ENCODE assay signal across 27 cellular contexts in the genomic region with DNA sequence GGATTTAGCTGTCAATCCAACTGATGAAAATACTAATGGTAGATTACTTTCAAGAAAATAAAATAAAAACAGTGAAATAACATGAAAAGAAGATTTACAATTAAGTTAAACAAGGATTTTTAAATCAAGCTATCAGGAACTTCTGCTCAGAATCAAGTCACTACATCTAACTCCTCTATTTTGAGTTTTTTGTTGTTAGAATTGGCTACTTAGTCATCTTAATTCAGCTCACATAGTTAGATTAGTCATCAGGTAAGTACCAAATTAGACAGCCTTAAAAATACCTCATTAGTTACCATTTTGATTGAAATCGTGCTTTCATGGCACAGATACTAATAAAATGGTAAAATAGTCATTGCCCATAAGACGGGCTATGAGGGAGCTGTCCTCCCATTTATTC. TPM values are rescaled to one million over a fixed set of nuclear protein-coding genes. Genes with fewer than 3 reads are reported as not detected.
"Had no signal": no experiment of that assay in that cellular context is flagged by ENCODE, and none has a peak within 500 bp of the region (broad histone marks: within the 10 kb centered on the region; RNA-seq: fewer than 3 reads in every experiment).

No MANE protein-coding gene starts in this region.

- H3K27me3 ChIP-seq: colonic mucosa, neutrophil, ovary, thyroid gland, upper lobe of right lung had no signal

- H3K27ac Mint-ChIP-seq: activated CD4-positive, alpha-beta T cell treated with anti-CD3 and anti-CD28 coated beads for 36 hours; activated naive CD4-positive, alpha-beta T cell treated with anti-CD3 and anti-CD28 coated beads, Interleukin-2, amount 50 U/mL, for 72 hours; activated T-cell treated with anti-CD3 and anti-CD28 coated beads, Interleukin-2, amount 50 U/mL, for 24 hours; activated T-helper 17 cell treated with anti-CD3 and anti-CD28 coated beads, Interleukin-2, amount 50 U/mL, for 72 hours; endodermal cell; stimulated activated naive CD8-positive, alpha-beta T cell treated with anti-CD3 and anti-CD28 coated beads, Interleukin-15, Interleukin-2, amounts not matched to agents 100 ng/mL and 50 ng/mL, for 24 hours had no signal

- H3K4me3 Mint-ChIP-seq: activated CD4-positive, alpha-beta T cell treated with anti-CD3 and anti-CD28 coated beads for 36 hours; activated T-cell treated with anti-CD3 and anti-CD28 coated beads, Interleukin-2, amount 50 U/mL, for 24 hours; activated T-helper 17 cell treated with anti-CD3 and anti-CD28 coated beads, Interleukin-2, amount 50 U/mL, for 72 hours; endodermal cell; nephron; stimulated activated naive CD8-positive, alpha-beta T cell treated with anti-CD3 and anti-CD28 coated beads, Interleukin-15, Interleukin-2, amounts not matched to agents 100 ng/mL and 50 ng/mL, for 24 hours had no signal

- DNase-seq: activated CD4-positive, alpha-beta T cell treated with anti-CD3 and anti-CD28 coated beads for 36 hours; activated CD4-positive, alpha-beta T cell treated with anti-CD3 and anti-CD28 coated beads, Interleukin-2, amount 50 U/mL, for 4 hours; activated CD8-positive, alpha-beta memory T cell treated with anti-CD3 and anti-CD28 coated beads for 24 hours; activated CD8-positive, alpha-beta memory T cell treated with anti-CD3 and anti-CD28 coated beads, Interleukin-2, amount 50 U/mL, for 4 hours; activated T-cell treated with anti-CD3 and anti-CD28 coated beads, Interleukin-2, amount 50 U/mL, for 24 hours; aorta; colonic mucosa; endodermal cell; foreskin melanocyte; kidney; ovary; right cardiac atrium; stimulated activated CD4-positive, alpha-beta T cell treated with anti-CD3 and anti-CD28 coated beads, Interleukin-12 subunit alpha, Interleukin-12 subunit beta, amount 100 ng/mL, for 4 hours; stimulated activated CD4-positive, alpha-beta T cell treated with anti-CD3 and anti-CD28 coated beads, Interleukin-4, amount 100 ng/mL, for 4 hours; substantia nigra; T-helper 1 cell; thyroid gland; upper lobe of right lung had no signal

- H3K9me3 Mint-ChIP-seq: activated T-cell treated with anti-CD3 and anti-CD28 coated beads, Interleukin-2, amount 50 U/mL, for 24 hours; activated T-helper 17 cell treated with anti-CD3 and anti-CD28 coated beads, Interleukin-2, amount 50 U/mL, for 72 hours had no signal

- H3K9me3 ChIP-seq: colonic mucosa, neutrophil, ovary, prostate gland, thyroid gland had no signal

- H3K4me1 ChIP-seq: colonic mucosa, prostate gland, thyroid gland, upper lobe of right lung had no signal

- ATAC-seq: activated CD4-positive, alpha-beta T cell treated with anti-CD3 and anti-CD28 coated beads for 36 hours; activated naive CD4-positive, alpha-beta T cell treated with anti-CD3 and anti-CD28 coated beads, Interleukin-2, amount 50 U/mL, for 72 hours; activated T-helper 17 cell treated with anti-CD3 and anti-CD28 coated beads, Interleukin-2, amount 50 U/mL, for 72 hours; right cardiac atrium; upper lobe of right lung had no signal

- H3K36me3 ChIP-seq: colonic mucosa, neutrophil, ovary, prostate gland, thyroid gland, upper lobe of right lung had no signal

- H3K4me1 Mint-ChIP-seq: activated CD4-positive, alpha-beta T cell treated with anti-CD3 and anti-CD28 coated beads for 36 hours; activated T-helper 17 cell treated with anti-CD3 and anti-CD28 coated beads, Interleukin-2, amount 50 U/mL, for 72 hours; endodermal cell had no signal

- H3K27ac ChIP-seq: colonic mucosa, neutrophil, ovary, prostate gland, thyroid gland, upper lobe of right lung had no signal

- H3K4me3 ChIP-seq: colonic mucosa, lung, ovary, prostate gland, thyroid gland, upper lobe of right lung had no signal

RNA-seq across cellular contexts. Expression of gene BTG4, which starts 35.8 kb away (rescaled TPM):
- total RNA-seq: activated CD4-positive, alpha-beta T cell treated with anti-CD3 and anti-CD28 coated beads for 36 hours; activated T-helper 17 cell treated with anti-CD3 and anti-CD28 coated beads, Interleukin-2, amount 50 U/mL, for 72 hours; aorta; colonic mucosa; endodermal cell; kidney; right cardiac atrium; skeletal muscle tissue; thyroid gland; upper lobe of right lung had no signal
- polyA plus RNA-seq: adipose tissue, aorta, ovary, right cardiac atrium had no signal

RNA-seq across cellular contexts. Expression of gene HOATZ, which starts 38.2 kb away (rescaled TPM):
- total RNA-seq: activated CD4-positive, alpha-beta T cell treated with anti-CD3 and anti-CD28 coated beads for 36 hours; activated naive CD4-positive, alpha-beta T cell treated with anti-CD3 and anti-CD28 coated beads, Interleukin-2, amount 50 U/mL, for 72 hours; activated T-helper 17 cell treated with anti-CD3 and anti-CD28 coated beads, Interleukin-2, amount 50 U/mL, for 72 hours; aorta; colonic mucosa; kidney; right cardiac atrium; skeletal muscle tissue; thyroid gland; upper lobe of right lung had no signal
- polyA plus RNA-seq: adipose tissue, aorta, right cardiac atrium had no signal
